9 cellular contexts compared by ENCODE assay signal in genomic region chr18:33839452-33840225, GRCh38.
DNase-seq lines count a peak whose midpoint lies in the region; ATAC-seq and TF ChIP-seq lines count a peak whose summit lies in the region.
"Had no signal": no experiment of that assay in that cellular context is flagged by ENCODE, and none has a peak within 500 bp of the region (broad histone marks: within the 10 kb centered on the region; RNA-seq: fewer than 3 reads in every experiment).

No MANE protein-coding gene starts in this region.

- H3K27ac Mint-ChIP-seq in natural killer cell = no peak overlapping the region
- H3K27ac Mint-ChIP-seq: stimulated activated naive CD8-positive, alpha-beta T cell treated with anti-CD3 and anti-CD28 coated beads, Interleukin-15, Interleukin-2, amounts not matched to agents 100 ng/mL and 50 ng/mL, for 24 hours had no signal

- no peak overlapping the region for H3K4me3 Mint-ChIP-seq in natural killer cell
- H3K4me3 Mint-ChIP-seq: stimulated activated naive CD8-positive, alpha-beta T cell treated with anti-CD3 and anti-CD28 coated beads, Interleukin-15, Interleukin-2, amounts not matched to agents 100 ng/mL and 50 ng/mL, for 24 hours had no signal

- H3K4me3 ChIP-seq in coronary artery = no peak overlapping the region
- H3K4me3 ChIP-seq in mucosa of descending colon = no peak overlapping the region

- H3K36me3 Mint-ChIP-seq in natural killer cell = no peaks in the 10 kb centered on the region

- no peaks in the 10 kb centered on the region for H3K9me3 ChIP-seq in mucosa of descending colon

- DNase-seq in GM13977 (ENCODE audit: low spot score) (peak; percentile 37), NCI-H69 (lab: John Stamatoyannopoulos, UW) (peak; percentile 97), coronary artery (ENCODE audit: low spot score) (no peak), mucosa of descending colon (peak; percentile 45 to 68 (median 53)), natural killer cell (no peak)
- no peak for DNase-seq in effector CD8-positive, alpha-beta T cell (lab: John Stamatoyannopoulos, UW)

- intact Hi-C loops in mucosa of descending colon (cut with DNase I, micrococcal nuclease) (loop anchor here in 1 of 2 donors (10.0 kb wide), 1 partner anchor 285 kb away; no protein-coding TSS in a partner anchor), natural killer cell (cut with micrococcal nuclease) (no loop called here)

- H3K27ac ChIP-seq in 22Rv1 (peak overlapping the region; percentile 47), coronary artery (no peak overlapping the region)

- H3K27me3 Mint-ChIP-seq in natural killer cell (ENCODE audit: low read depth in 2 of 2) = no peaks in the 10 kb centered on the region
- H3K27me3 Mint-ChIP-seq: stimulated activated naive CD8-positive, alpha-beta T cell treated with anti-CD3 and anti-CD28 coated beads, Interleukin-15, Interleukin-2, amounts not matched to agents 100 ng/mL and 50 ng/mL, for 24 hours had no signal

- H3K36me3 ChIP-seq in mucosa of descending colon (ENCODE audit: low read depth) = no peaks in the 10 kb centered on the region

- in situ Hi-C loops in GM13977 (cut with MboI; ENCODE audit: low pct_unique_long_range_greater_than_20kb, low sequenced_read_pairs, unreplicated experiment) = loop anchor here (25.0 kb wide), 1 partner anchor 473 kb away; no protein-coding TSS in a partner anchor

- peaks cover 3 to 6% of the 10 kb centered on the region in 2 donors for H3K9me3 Mint-ChIP-seq in natural killer cell

- TF ChIP-seq CTCF in 22Rv1 (IDR thresholded peaks at IDR 0.05) (peak; percentile 93), GM13977 (IDR thresholded peaks at IDR 0.05; ENCODE audit: extremely low read depth, insufficient read depth, missing control alignments) (peak; percentile 72), coronary artery (IDR thresholded peaks at IDR 0.05) (peak; percentile 49), mucosa of descending colon (IDR thresholded peaks at IDR 0.05) (peak; percentile 65), natural killer cell (IDR thresholded peaks at IDR 0.05) (no peak)

- ATAC-seq in HG03442 (IDR thresholded peaks at IDR 0.05; ENCODE audit: unreplicated experiment) (peak; percentile 79), mucosa of descending colon (peak; percentile 88), natural killer cell (no peak)

- H3K4me1 ChIP-seq in mucosa of descending colon (ENCODE audit: low read depth) = peaks cover 10% of the 10 kb centered on the region

- H3K4me1 Mint-ChIP-seq in natural killer cell = no peaks in the 10 kb centered on the region

Comparison
In these comparisons a context has a peak if more than half of its experiments do, and no peak if none do; other contexts are left out.
1. DNase-seq: peak in GM13977 (single experiment), NCI-H69 (single experiment) and mucosa of descending colon (3 of 3); none in coronary artery (single experiment), effector CD8-positive, alpha-beta T cell (single experiment) and natural killer cell (single experiment).
2. ATAC-seq: peak in HG03442 (single experiment) and mucosa of descending colon (single experiment); none in natural killer cell (0 of 3).